In genomic region chr7:136874393-136875032, GRCh38 we compare ENCODE assay signal across 10 cellular contexts. TPM values are rescaled to one million over a fixed set of nuclear protein-coding genes. Genes with fewer than 3 reads are reported as not detected.
DNase-seq lines count a peak whose midpoint lies in the region; ATAC-seq, FAIRE-seq and TF ChIP-seq lines count a peak whose summit lies in the region.
"Had no signal": no experiment of that assay in that cellular context is flagged by ENCODE, and none has a peak within 500 bp of the region (broad histone marks: within the 10 kb centered on the region; RNA-seq: fewer than 3 reads in every experiment).

No MANE protein-coding gene starts in this region.

- peak; percentile 22 to 40 (median 28); a peak in 4 of 6 replicates for TF ChIP-seq CTCF in GM12878 (IDR thresholded peaks at IDR 0.05 in 2 of 3, conservative IDR thresholded peaks at IDR 0.05 in 1 of 3; ENCODE audit: control insufficient read depth in 2 of 3, extremely low read depth in 1 of 3, insufficient read depth in 1 of 3, low read depth in 3 of 3, low read length in 3 of 3)

- RAD21 ChIA-PET in GM12878 (lab: Charles Lee; ENCODE audit: unreplicated experiment): no interaction called here

- no peaks in the 10 kb centered on the region for H3K9me3 ChIP-seq in GM12878 (replicated peaks; ENCODE audit: control insufficient read depth, insufficient read depth, low read length)

- intact Hi-C loops in GM12878 (cut with micrococcal nuclease; ENCODE audit: unreplicated experiment): loop anchor here (10.0 kb wide), 1 partner anchor 750 kb away; no protein-coding TSS in a partner anchor

- FAIRE-seq in GM12878 (lab: Jason Lieb, UNC): no peak

- H3K4me3 ChIP-seq in GM12878: no peak overlapping the region

- POLR2A ChIA-PET in GM12878 (lab: Charles Lee): no interaction called here

- no peak overlapping the region for H2AFZ ChIP-seq in GM12878 (ENCODE audit: control insufficient read depth, low read depth, low read length)

- no peak overlapping the region for H3K9ac ChIP-seq in GM12878 (ENCODE audit: control insufficient read depth, insufficient read depth, low read length)

- DNase-seq in GM03348 (ENCODE audit: low spot score): peak; percentile 5
- peak; percentile 34 for DNase-seq in M059J (ENCODE audit: low read depth)
- DNase-seq in GM12878 (ENCODE audit: low read depth, low spot score): no peak
- DNase-seq in midbrain (lab: John Stamatoyannopoulos, UW): peak; percentile 35
- no peak for DNase-seq in activated naive CD4-positive, alpha-beta T cell (lab: John Stamatoyannopoulos, UW)
- no peak for DNase-seq in activated effector memory CD4-positive, alpha-beta T cell treated with anti-CD3 and anti-CD28 coated beads, Interleukin-2, amount 50 U/mL, for 16 hours
- DNase-seq: activated naive CD4-positive, alpha-beta T cell treated with anti-CD3 and anti-CD28 coated beads, Interleukin-2, amount 50 U/mL, for 16 hours; NK-92 treated with Interleukin-12 subunit alpha and Interleukin-12 subunit beta, amount 100 ng/mL, for 24 hours; stimulated activated naive CD8-positive, alpha-beta T cell treated with anti-CD3 and anti-CD28 coated beads, Interleukin-15, Interleukin-2, amounts not matched to agents 100 U/mL and 50 U/mL, for 24 hours had no signal

- H3K4me2 ChIP-seq in GM12878 (ENCODE audit: control insufficient read depth, insufficient read depth): no peak overlapping the region

- SMC1A ChIA-PET in GM12878 (lab: Charles Lee; ENCODE audit: uncharacterized antibody, unreplicated experiment): interaction anchor here (0.6 kb wide), 1 partner anchor 42 kb away, joined by 3 read pairs; no protein-coding TSS in a partner anchor

- in situ Hi-C loops in GM12878 (cut with MboI): no loop called here

- no peak for TF ChIP-seq EP300 in GM12878 (IDR thresholded peaks at IDR 0.05; ENCODE audit: borderline replicate concordance in 1 of 2, control insufficient read depth in 1 of 2, low read depth in 2 of 2, low read length in 2 of 2)

- WGBS in GM12878 (ENCODE audit: insufficient coverage, insufficient replicate concordance, low lambda C conversion rate, missing lambda C conversion rate): 0% methylated on average over 2 of the region's 2 CpGs

- no TSS peak for BruUV-seq in GM12878 (replicated peaks; lab: Mats Ljungman, UMichigan)

- no peaks in the 10 kb centered on the region for H3K36me3 ChIP-seq in GM12878 (ENCODE audit: control insufficient read depth in 2 of 2, insufficient read depth in 2 of 2, low read length in 1 of 2)

- TF ChIP-seq RAD21 in GM12878 (IDR thresholded peaks at IDR 0.05; ENCODE audit: insufficient read depth, low read depth, low read length): peak; percentile 38; the same call in 1 of the 2 replicates

- no peaks in the 10 kb centered on the region for H3K79me2 ChIP-seq in GM12878 (ENCODE audit: control insufficient read depth, insufficient read depth, low read length)

- peaks cover 0 to 3% of the 10 kb centered on the region in 2 experiments; a peak in 2 of 4 replicates for H3K27me3 ChIP-seq in GM12878 (replicated peaks in 1 of 2; ENCODE audit: control insufficient read depth in 2 of 2, insufficient read depth in 2 of 2, low read length in 1 of 2)

- CTCF ChIA-PET in GM12878 (lab: Yijun Ruan, JAX): interaction anchor here (0.6 to 1.6 kb wide), 6 partner anchors 9 to 485 kb away, joined by 3 to 8 read pairs (median 4); no protein-coding TSS in a partner anchor

- ATAC-seq in GM12878 (peak; percentile 29; the same call in 1 of the 3 replicates), HG02571 (IDR thresholded peaks at IDR 0.05; ENCODE audit: unreplicated experiment) (no peak)
- ATAC-seq: stimulated activated naive CD8-positive, alpha-beta T cell treated with anti-CD3 and anti-CD28 coated beads, Interleukin-15, Interleukin-2, amounts not matched to agents 100 U/mL and 50 U/mL, for 24 hours had no signal

- no peak for TF ChIP-seq POLR2A in GM12878 (IDR thresholded peaks at IDR 0.05; ENCODE audit: low read depth, low read length)

- H4K20me1 ChIP-seq in GM12878 (ENCODE audit: control insufficient read depth, insufficient read depth): no peaks in the 10 kb centered on the region

- no peak overlapping the region for H3K27ac ChIP-seq in GM12878 (ENCODE audit: control insufficient read depth, insufficient read depth)

- no peaks in the 10 kb centered on the region for H3K4me1 ChIP-seq in GM12878 (ENCODE audit: control insufficient read depth, insufficient read depth, low read length)

TF ChIP-seq in GM12878, 131 proteins besides CTCF, POLR2A, EP300 and RAD21:
- TF ChIP-seq SMC3 (IDR thresholded peaks at IDR 0.05; ENCODE audit: borderline replicate concordance, low read length): 0 out of 2 replicates have a peak, but pooled peaks have one; percentile 9
- TF ChIP-seq ZNF24 (IDR thresholded peaks at IDR 0.05): no peak

RNA-seq across cellular contexts. Expression of gene CHRM2, which starts 6.1 kb away (rescaled TPM):
- total RNA-seq in M059J (2014; rRNA removed; shearing (Covaris generic)): 1.1 and 2.8 TPM in 2 replicates
- total RNA-seq in GM12878 (2013; cell fraction: nucleolus; rRNA removed): 0.17 TPM in 1 of 2 replicates, not detected in the other
- total RNA-seq in GM12878 (2014; rRNA removed) (not detected in 2 replicates), GM12878 (2014; rRNA removed; fragmentation: Illumina TruSeq; extraction: Trizol) (not detected in 2 replicates), GM12878 (2021) (0.05 TPM in 1 of 2 replicates, not detected in the other)
- not detected for polyA plus RNA-seq in GM12878 (2011; ENCODE audit: low read depth)
- polyA plus RNA-seq in GM12878 (2011; rRNA removed) (0.01 TPM in 1 of 2 replicates, not detected in the other), GM12878 (2014; fragmentation: Illumina TruSeq; extraction: Trizol) (not detected in 2 replicates), GM12878 (2014; fragmentation: Nextera tagmentation; extraction: Ambion mirVana) (not detected), GM12878 (2014; rRNA removed) (not detected in 2 replicates), GM12878 (2016; fragmentation: Nextera tagmentation; extraction: Ambion mirVana) (not detected)
- polyA plus RNA-seq in GM12878 (2011; cell fraction: cytosol; rRNA removed): not detected in 2 replicates
- polyA plus RNA-seq in GM12878 (2011; cell fraction: nucleus; rRNA removed): 0.04 TPM in 1 of 2 replicates, not detected in the other
- polyA plus RNA-seq in GM12878 (2012): not detected in 2 replicates
- not detected in 2 replicates for polyA minus RNA-seq in GM12878 (2011; rRNA and poly(A)+ RNA removed)
- not detected in 2 replicates for polyA minus RNA-seq in GM12878 (2011; cell fraction: cytosol; rRNA and poly(A)+ RNA removed)
- 0.24 TPM in 1 of 2 replicates, not detected in the other for polyA minus RNA-seq in GM12878 (2011; cell fraction: nucleus; rRNA and poly(A)+ RNA removed)

Comparison
In these comparisons a context has a peak if more than half of its experiments do, and no peak if none do; other contexts are left out.
1. DNase-seq: peak in GM03348 (single experiment), M059J (single experiment) and midbrain (single experiment); none in GM12878 (single experiment), activated naive CD4-positive, alpha-beta T cell (0 of 4) and activated effector memory CD4-positive, alpha-beta T cell treated with anti-CD3 and anti-CD28 coated beads, Interleukin-2, amount 50 U/mL, for 16 hours (single experiment).